Comparison of ENCODE assay signal across 12 cellular contexts in genomic region chr15:85749261-85750151, GRCh38. TPM values are rescaled to one million over a fixed set of nuclear protein-coding genes. Genes with fewer than 3 reads are reported as not detected.
DNase-seq lines count a peak whose midpoint lies in the region; ATAC-seq and TF ChIP-seq lines count a peak whose summit lies in the region.
"Had no signal": no experiment of that assay in that cellular context is flagged by ENCODE, and none has a peak within 500 bp of the region (broad histone marks: within the 10 kb centered on the region; RNA-seq: fewer than 3 reads in every experiment).

No MANE protein-coding gene starts in this region.

- no peak overlapping the region for H3K27ac ChIP-seq in CD4-positive, alpha-beta T cell (ENCODE audit: low read depth, low read length)

- CTCF ChIA-PET in CD4-positive, alpha-beta T cell (lab: Charles Lee) = no interaction called here
- CTCF ChIA-PET in WTC11 (lab: Charles Lee) = interaction anchor here (0.8 to 1.1 kb wide), 10 partner anchors 8 to 453 kb away, joined by 3 to 10 read pairs (median 3); partner anchors contain the start of gene KLHL25

- no peaks in the 10 kb centered on the region for H3K27me3 Mint-ChIP-seq in CD4-positive, alpha-beta T cell
- H3K27me3 Mint-ChIP-seq in WTC11 (ENCODE audit: low read depth) = no peaks in the 10 kb centered on the region

- POLR2A ChIA-PET in CD4-positive, alpha-beta T cell (lab: Charles Lee) = interaction anchor here (0.9 kb wide), 1 partner anchor 43 kb away, joined by 3 read pairs; no protein-coding TSS in a partner anchor
- POLR2A ChIA-PET in WTC11 (lab: Charles Lee) = interaction anchor here (1.8 kb wide), 1 partner anchor 45 kb away, joined by 4 read pairs; no protein-coding TSS in a partner anchor

- H3K27ac Mint-ChIP-seq in CD4-positive, alpha-beta T cell = peak overlapping the region; percentile 22
- H3K27ac Mint-ChIP-seq in WTC11 = peak overlapping the region; percentile 52

- H3K36me3 Mint-ChIP-seq in CD4-positive, alpha-beta T cell (ENCODE audit: low read depth) = peaks cover 45% of the 10 kb centered on the region
- peaks cover 32% of the 10 kb centered on the region for H3K36me3 Mint-ChIP-seq in WTC11

- H3K4me1 Mint-ChIP-seq in CD4-positive, alpha-beta T cell (ENCODE audit: low read depth) = peaks cover 40% of the 10 kb centered on the region
- H3K4me1 Mint-ChIP-seq in WTC11 = peaks cover 73% of the 10 kb centered on the region

- peak in 1 of 10 experiments; percentile 25 for DNase-seq in CD4-positive, alpha-beta T cell
- DNase-seq in WTC11 (ENCODE audit: low spot score) (no peak), cardiac septum (ENCODE audit: low spot score) (peak; percentile 76), posterior vena cava (ENCODE audit: low spot score) (peak; percentile 88), kidney tubule cell (ENCODE audit: low spot score) (no peak), mesenteric fat pad (ENCODE audit: low spot score) (no peak), DMS79 treated with DMSO at 0.1 percent for 48 hours (lab: John Stamatoyannopoulos, UW) (no peak), middle frontal gyrus (ENCODE audit: extremely low spot score, low spot score) (no peak)
- DNase-seq: amniotic stem cell; Caco-2; NCI-H1417; stimulated activated CD4-positive, alpha-beta T cell treated with anti-CD3 and anti-CD28 coated beads, Interleukin-4, amount 100 ng/mL, for 4 hours had no signal

- intact Hi-C loops in CD4-positive, alpha-beta T cell (cut with DNase I, micrococcal nuclease) = loop anchor here in 1 of 2 experiments (5.0 kb wide), 1 partner anchor 43 kb away; the partner anchor contains the start of gene KLHL25
- intact Hi-C loops in cardiac septum (cut with DNase I) (no loop called here), posterior vena cava (cut with DNase I) (loop anchor here in 1 of 2 donors (5.0 kb wide), 2 partner anchors 43 to 83 kb away; partner anchors contain the start of gene KLHL25)

- H3K27me3 ChIP-seq in CD4-positive, alpha-beta T cell (ENCODE audit: control insufficient read depth, insufficient read depth, low read length) = no peaks in the 10 kb centered on the region

- no peaks in the 10 kb centered on the region for H3K9me3 ChIP-seq in CD4-positive, alpha-beta T cell (ENCODE audit: control insufficient read depth, low read length)
- H3K9me3 ChIP-seq: Caco-2 had no signal

- no peak overlapping the region for H3K4me3 Mint-ChIP-seq in CD4-positive, alpha-beta T cell
- H3K4me3 Mint-ChIP-seq in WTC11 = no peak overlapping the region

- no peak for TF ChIP-seq CTCF in CD4-positive, alpha-beta T cell (IDR thresholded peaks at IDR 0.05)
- TF ChIP-seq CTCF in WTC11 (IDR thresholded peaks at IDR 0.05) = no peak

- no peaks in the 10 kb centered on the region for H3K9me3 Mint-ChIP-seq in CD4-positive, alpha-beta T cell
- H3K9me3 Mint-ChIP-seq in WTC11 = no peaks in the 10 kb centered on the region

- ATAC-seq in CD4-positive, alpha-beta T cell (ENCODE audit: poor library complexity) = no peak
- ATAC-seq in WTC11 = no peak

TF ChIP-seq in WTC11, 78 proteins besides CTCF, POLR2A, EP300 and RAD21:
- TF ChIP-seq ETV6 (CRISPR knock-in tag; IDR thresholded peaks at IDR 0.05) (no peak), OVOL2 (CRISPR knock-in tag; IDR thresholded peaks at IDR 0.05; ENCODE audit: borderline replicate concordance) (no peak), SOX15 (CRISPR knock-in tag; IDR thresholded peaks at IDR 0.05) (no peak), RELA (CRISPR knock-in tag; IDR thresholded peaks at IDR 0.05; ENCODE audit: borderline replicate concordance) (no peak), GABPB1 (CRISPR knock-in tag; IDR thresholded peaks at IDR 0.05) (no peak), JUN (CRISPR knock-in tag; IDR thresholded peaks at IDR 0.05) (no peak)

RNA-seq across cellular contexts. Expression of gene KLHL25, which starts 45.2 kb away (rescaled TPM):
- 10 to 100 TPM in 1 of 2 experiments, 1 to 10 TPM in 1; 9.0 to 10.2 TPM for total RNA-seq in CD4-positive, alpha-beta T cell
- total RNA-seq in WTC11 (2021) (14.1 to 15.8 TPM (median 15.0 TPM) in 3 replicates), cardiac septum (5.1 TPM), posterior vena cava (10 to 100 TPM; 10.0 to 10.3 TPM), mesenteric fat pad (30.0 TPM)

Comparison
In these comparisons a context has a peak if more than half of its experiments do, and no peak if none do; other contexts are left out.
1. DNase-seq: peak in cardiac septum (single experiment) and posterior vena cava (single experiment); none in WTC11 (single experiment), kidney tubule cell (single experiment), mesenteric fat pad (single experiment), DMS79 treated with DMSO at 0.1 percent for 48 hours (single experiment) and middle frontal gyrus (single experiment).